ENCODE assay signal across 20 cellular contexts in genomic region chr5:180233729-180234128, GRCh38. TPM values are rescaled to one million over a fixed set of nuclear protein-coding genes. Genes with fewer than 3 reads are reported as not detected.
DNase-seq lines count a peak whose midpoint lies in the region; ATAC-seq and TF ChIP-seq lines count a peak whose summit lies in the region.
"Had no signal": no experiment of that assay in that cellular context is flagged by ENCODE, and none has a peak within 500 bp of the region (broad histone marks: within the 10 kb centered on the region; RNA-seq: fewer than 3 reads in every experiment).

No MANE protein-coding gene starts in this region.

- no peak overlapping the region for H3K4me2 ChIP-seq in IMR-90 (ENCODE audit: low read depth, low read length)
- H3K4me2 ChIP-seq: BLaER1, KMS-11 had no signal

- no peak for TF ChIP-seq POLR2A in IMR-90 (IDR thresholded peaks at IDR 0.05; ENCODE audit: low read depth, low read length)

- ATAC-seq in IMR-90 (ENCODE audit: low read depth) (no peak), GM18519 (IDR thresholded peaks at IDR 0.05; ENCODE audit: low FRiP score, unreplicated experiment) (no peak)
- ATAC-seq: GM12878 had no signal

- H3K27me3 ChIP-seq in IMR-90 (ENCODE audit: control insufficient read depth, insufficient read depth, low read length) (no peaks in the 10 kb centered on the region), brain microvascular endothelial cell (replicated peaks) (no peaks in the 10 kb centered on the region)
- H3K27me3 ChIP-seq: BLaER1 had no signal

- H3K36me3 ChIP-seq in IMR-90 (ENCODE audit: control insufficient read depth, insufficient read depth, low read length): peaks cover 24% of the 10 kb centered on the region
- peaks cover 9% of the 10 kb centered on the region for H3K36me3 ChIP-seq in brain microvascular endothelial cell (replicated peaks)

- H3K14ac ChIP-seq in IMR-90 (replicated peaks; ENCODE audit: low read depth, low read length): no peak overlapping the region

- H3K56ac ChIP-seq in IMR-90 (ENCODE audit: extremely low read depth, insufficient read depth, low read length): no peak overlapping the region

- H3K4me1 ChIP-seq in IMR-90 (ENCODE audit: control insufficient read depth, insufficient read depth, low read length): no peaks in the 10 kb centered on the region
- H3K4me1 ChIP-seq: BLaER1 had no signal

- H3K4me3 ChIP-seq in IMR-90 (ENCODE audit: insufficient read depth, low read depth, low read length) (no peak overlapping the region), brain microvascular endothelial cell (ENCODE audit: low read depth, low read length) (no peak overlapping the region)
- H3K4me3 ChIP-seq: BLaER1, GM12878 had no signal

- CTCF ChIA-PET in IMR-90 (lab: Yijun Ruan, JAX): no interaction called here

- H2AK9ac ChIP-seq in IMR-90 (replicated peaks; ENCODE audit: low read depth, low read length, poor library complexity): no peak overlapping the region

- TF ChIP-seq CTCF in IMR-90 (conservative IDR thresholded peaks at IDR 0.05; ENCODE audit: low read depth, low read length) (no peak), brain microvascular endothelial cell (IDR thresholded peaks at IDR 0.05; ENCODE audit: low read depth, low read length, missing control alignments) (no peak)

- H3K9ac ChIP-seq in IMR-90 (ENCODE audit: low read depth, low read length): no peak overlapping the region
- H3K9ac ChIP-seq: BLaER1, KMS-11 had no signal

- H3K27ac ChIP-seq in IMR-90 (ENCODE audit: insufficient read depth, low read length) (no peak overlapping the region; the same call in 1 of the 2 replicates), brain microvascular endothelial cell (peak overlapping the region; percentile 53)
- H3K27ac ChIP-seq: BLaER1, KMS-11 had no signal

- POLR2A ChIA-PET in IMR-90 (lab: Charles Lee; ENCODE audit: unreplicated experiment): no interaction called here

- H2BK120ac ChIP-seq in IMR-90 (ENCODE audit: low read depth, low read length): no peak overlapping the region

- dilution Hi-C loops in IMR-90 (cut with HindIII; ENCODE audit: low sequenced_read_pairs, unreplicated experiment): no loop called here

- peak overlapping the region; percentile 9 to 51; a peak in 1 of 4 replicates for H4K8ac ChIP-seq in IMR-90 (ENCODE audit: low read depth in 2 of 2, low read length in 2 of 2)

- WGBS in IMR-90 (ENCODE audit: extremely low coverage in 2 of 2, insufficient read length in 1 of 2), 2 experiments: 90% methylated on average over 6 of the region's 11 CpGs; no CpG with 5 or more reads in 1 of the 2 experiments

- peak overlapping the region; percentile 63 for H4K91ac ChIP-seq in IMR-90 (ENCODE audit: insufficient read depth, low read depth, low read length)

- no peak overlapping the region for H3K23ac ChIP-seq in IMR-90 (ENCODE audit: low read depth, low read length)

- no peak overlapping the region; the same call in 1 of the 2 replicates for H2AK5ac ChIP-seq in IMR-90 (ENCODE audit: low read depth, low read length)

- 0 out of 2 replicates have a peak, but pooled peaks cover 2% of the 10 kb centered on the region for H3K9me3 ChIP-seq in IMR-90 (ENCODE audit: control insufficient read depth, insufficient read depth, low read length)
- H3K9me3 ChIP-seq: BLaER1 had no signal

- no peak overlapping the region for H3K18ac ChIP-seq in IMR-90 (ENCODE audit: low read depth, low read length)

- BruUV-seq in IMR-90 (replicated peaks; lab: Mats Ljungman, UMichigan): no TSS peak

- H2BK5ac ChIP-seq in IMR-90 (ENCODE audit: low read depth, low read length, poor library complexity, severe bottlenecking): peak overlapping the region; percentile 49

- intact Hi-C loops in IMR-90 (cut with micrococcal nuclease): loop anchor here (5.0 kb wide), 1 partner anchor 1626 kb away; no protein-coding TSS in a partner anchor
- intact Hi-C loops in posterior vena cava (cut with DNase I): loop anchor here in 1 of 2 donors (5.0 kb wide), 1 partner anchor 359 kb away; the partner anchor contains the start of gene SCGB3A1

- no peaks in the 10 kb centered on the region for H3K79me1 ChIP-seq in IMR-90 (ENCODE audit: low read depth in 1 of 2, low read length in 2 of 2)

- no peaks in the 10 kb centered on the region for H4K20me1 ChIP-seq in IMR-90 (ENCODE audit: insufficient read depth, low read length)
- H4K20me1 ChIP-seq: BLaER1 had no signal

- no peak overlapping the region for H2BK15ac ChIP-seq in IMR-90 (ENCODE audit: low read depth, low read length)

- H3K9me1 ChIP-seq in IMR-90 (ENCODE audit: insufficient read depth, low read length): no peaks in the 10 kb centered on the region

- no peak overlapping the region for H2BK20ac ChIP-seq in IMR-90 (ENCODE audit: low read depth, low read length)

- no peak overlapping the region for H3K4ac ChIP-seq in IMR-90 (ENCODE audit: low read depth, low read length)

- in situ Hi-C loops in IMR-90 (cut with MboI; ENCODE audit: low sequenced_read_pairs): no loop called here
- in situ Hi-C loops in brain microvascular endothelial cell (cut with HindIII; ENCODE audit: low pct_ligation_motif_present, low sequenced_read_pairs): no loop called here

- H2AFZ ChIP-seq in IMR-90 (replicated peaks; ENCODE audit: low read length, poor library complexity): no peak overlapping the region

- TF ChIP-seq RAD21 in IMR-90 (IDR thresholded peaks at IDR 0.05; ENCODE audit: low read length): no peak

- H4K5ac ChIP-seq in IMR-90 (ENCODE audit: low read depth, low read length): no peak overlapping the region

- DNase-seq in IMR-90: no peak
- no peak for DNase-seq in brain microvascular endothelial cell
- DNase-seq in iris pigment epithelial cell (ENCODE audit: low read depth): peak; percentile 7
- peak; percentile 41 for DNase-seq in posterior vena cava (ENCODE audit: low spot score)
- DNase-seq in T-helper 9 cell: no peak
- no peak for DNase-seq in activated CD8-positive, alpha-beta memory T cell treated with anti-CD3 and anti-CD28 coated beads, Interleukin-2, amount 50 U/mL, for 4 hours
- DNase-seq in DMS53 treated with DMSO at 0.1 percent for 48 hours (lab: John Stamatoyannopoulos, UW; ENCODE audit: unreplicated experiment): no peak
- DNase-seq: CD4-positive, alpha-beta T cell; COR-L47; GOT3; NCI-H1092 treated with DMSO at 0.1 percent for 48 hours; NCI-H1436 treated with DMSO at 0.1 percent for 48 hours; NCI-H1930; NCI-H748 treated with DMSO at 0.1 percent for 48 hours had no signal

TF ChIP-seq in IMR-90, 13 proteins besides CTCF, POLR2A, EP300 and RAD21:
- TF ChIP-seq RCOR1 (IDR thresholded peaks at IDR 0.05; ENCODE audit: insufficient replicate concordance, low read length): no peak
- no peak for TF ChIP-seq USF2 (IDR thresholded peaks at IDR 0.05; ENCODE audit: low read depth, low read length)
- TF ChIP-seq MAFK (IDR thresholded peaks at IDR 0.05; ENCODE audit: low read depth, low read length): no peak
- TF ChIP-seq NFE2L2 (IDR thresholded peaks at IDR 0.05; ENCODE audit: low read depth, low read length): no peak
- TF ChIP-seq MAZ (IDR thresholded peaks at IDR 0.05; ENCODE audit: borderline replicate concordance, low read depth, low read length): no peak
- TF ChIP-seq FOS (IDR thresholded peaks at IDR 0.05; ENCODE audit: low read depth, low read length): no peak
- TF ChIP-seq CEBPB (IDR thresholded peaks at IDR 0.05; ENCODE audit: low read depth, low read length): no peak
- TF ChIP-seq BHLHE40 (IDR thresholded peaks at IDR 0.05; ENCODE audit: low read depth, low read length): no peak
- no peak for TF ChIP-seq ELK1 (IDR thresholded peaks at IDR 0.05; ENCODE audit: borderline replicate concordance, low read depth, low read length)
- no peak for TF ChIP-seq MXI1 (IDR thresholded peaks at IDR 0.05; ENCODE audit: borderline replicate concordance, low read depth, low read length)
- no peak for TF ChIP-seq SMC3 (IDR thresholded peaks at IDR 0.05; ENCODE audit: low read depth, low read length)
- TF ChIP-seq CHD1 (IDR thresholded peaks at IDR 0.05; ENCODE audit: low read depth, low read length): no peak
- no peak for TF ChIP-seq RFX5 (IDR thresholded peaks at IDR 0.05; ENCODE audit: low read depth, low read length)
TF ChIP-seq in IMR-90: peak in this region for 0.

RNA-seq across cellular contexts. Expression of gene RASGEF1C, which starts 24.7 kb away (rescaled TPM):
- not detected in 2 replicates for total RNA-seq in IMR-90 (2012; rRNA removed)
- not detected in 2 replicates for polyA plus RNA-seq in IMR-90 (2012; rRNA removed)
- 0.41 TPM in 1 of 2 replicates, not detected in the other for polyA plus RNA-seq in IMR-90 (2012; cell fraction: cytosol; rRNA removed)
- polyA plus RNA-seq in IMR-90 (2012; cell fraction: nucleus; rRNA removed; ENCODE audit: low replicate concordance): not detected in 2 replicates
- under 1 TPM in 1 of 2 donors, not detected in 1; 0.24 TPM for total RNA-seq in posterior vena cava
- total RNA-seq: A673; CD4-positive, alpha-beta T cell; GM12878; HT1080 had no signal
- polyA plus RNA-seq: GM12878 had no signal

RNA-seq across cellular contexts. Expression of gene MAPK9, which starts 58.2 kb away (rescaled TPM):
- 22.9 and 27.8 TPM in 2 replicates for total RNA-seq in IMR-90 (2012; rRNA removed)
- polyA plus RNA-seq in IMR-90 (2012; rRNA removed): 20.1 and 23.3 TPM in 2 replicates
- polyA plus RNA-seq in IMR-90 (2012; cell fraction: cytosol; rRNA removed): 6.6 and 13.4 TPM in 2 replicates
- 8.1 and 28.5 TPM in 2 replicates for polyA plus RNA-seq in IMR-90 (2012; cell fraction: nucleus; rRNA removed; ENCODE audit: low replicate concordance)
- total RNA-seq in posterior vena cava: 10 to 100 TPM; 27.9 to 34.9 TPM

Comparison
In these comparisons a context has a peak if more than half of its experiments do, and no peak if none do; other contexts are left out.
1. DNase-seq: peak in iris pigment epithelial cell (single experiment) and posterior vena cava (single experiment); none in IMR-90 (single experiment), brain microvascular endothelial cell (single experiment), T-helper 9 cell (single experiment), activated CD8-positive, alpha-beta memory T cell treated with anti-CD3 and anti-CD28 coated beads, Interleukin-2, amount 50 U/mL, for 4 hours (single experiment) and DMS53 treated with DMSO at 0.1 percent for 48 hours (single experiment).